In the genomic region with DNA sequence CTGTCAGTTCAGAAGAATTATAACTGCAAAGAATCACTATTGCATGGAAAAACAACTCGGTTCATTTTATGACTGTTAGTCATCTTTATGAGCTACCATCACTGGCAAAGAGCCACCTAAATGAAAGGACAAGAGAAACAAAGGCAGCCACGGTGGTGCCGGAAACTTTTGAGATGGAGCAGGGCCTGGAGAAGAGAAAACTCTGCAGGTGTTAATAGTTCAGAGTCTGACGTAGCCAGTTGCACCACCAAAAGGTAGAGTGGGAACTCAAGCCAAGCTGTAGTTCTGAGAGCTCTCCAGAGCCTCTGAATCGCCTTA, we compare ENCODE assay signal across 12 cellular contexts.
DNase-seq lines count a peak whose midpoint lies in the region; ATAC-seq and TF ChIP-seq lines count a peak whose summit lies in the region.
"Had no signal": no experiment of that assay in that cellular context is flagged by ENCODE, and none has a peak within 500 bp of the region (broad histone marks: within the 10 kb centered on the region; RNA-seq: fewer than 3 reads in every experiment).

No MANE protein-coding gene starts in this region.

- H3K9me3 ChIP-seq in CD4-positive, alpha-beta T cell (ENCODE audit: control insufficient read depth, low read length) = no peaks in the 10 kb centered on the region
- H3K9me3 ChIP-seq in osteoblast (ENCODE audit: low read depth, low read length) = no peaks in the 10 kb centered on the region
- H3K9me3 ChIP-seq: gastroesophageal sphincter, Peyer's patch had no signal

- H3K36me3 ChIP-seq in GM23338 (ENCODE audit: insufficient read depth) (no peaks in the 10 kb centered on the region), osteoblast (ENCODE audit: insufficient read depth, low read length) (no peaks in the 10 kb centered on the region)
- H3K36me3 ChIP-seq: gastroesophageal sphincter, Peyer's patch had no signal

- intact Hi-C loops in CD4-positive, alpha-beta T cell (cut with DNase I, micrococcal nuclease) = loop anchor here in 1 of 2 experiments (2.0 kb wide), 1 partner anchor 1429 kb away; no protein-coding TSS in a partner anchor
- intact Hi-C loops in activated B cell treated with CpG ODN at 0.5 μM for 24 hours (cut with micrococcal nuclease) = loop anchor here (1.0 kb wide), 1 partner anchor 1426 kb away; no protein-coding TSS in a partner anchor

- H3K9me3 Mint-ChIP-seq in CD4-positive, alpha-beta T cell = no peaks in the 10 kb centered on the region
- H3K9me3 Mint-ChIP-seq in GM23338 (no peaks in the 10 kb centered on the region), activated B cell treated with CpG ODN at 0.5 μM for 24 hours (no peaks in the 10 kb centered on the region)
- H3K9me3 Mint-ChIP-seq: activated naive CD8-positive, alpha-beta T cell treated with anti-CD3 and anti-CD28 coated beads, Interleukin-2, amount 10 ng/mL, durations not matched to agents 7 days and 5 days; T-helper 2 cell treated with Interferon-gamma antibody and Interleukin-4, amounts not matched to agents 5 μg/mL and 100 μg/mL, for 36 hours had no signal

- no peaks in the 10 kb centered on the region for H4K20me1 ChIP-seq in GM23338 (replicated peaks; ENCODE audit: insufficient read depth)
- H4K20me1 ChIP-seq in osteoblast (ENCODE audit: insufficient read depth, low read length) = no peaks in the 10 kb centered on the region

- H3K4me3 ChIP-seq in GM23338 (no peak overlapping the region), osteoblast (ENCODE audit: insufficient read depth, low read length) (peak overlapping the region; percentile 57)
- H3K4me3 ChIP-seq: gastroesophageal sphincter had no signal

- H3K27ac Mint-ChIP-seq in CD4-positive, alpha-beta T cell = no peak overlapping the region
- H3K27ac Mint-ChIP-seq in GM23338 = no peak overlapping the region; the same call in 1 of the 2 replicates
- no peak overlapping the region for H3K27ac Mint-ChIP-seq in activated B cell treated with CpG ODN at 0.5 μM for 24 hours
- H3K27ac Mint-ChIP-seq: activated naive CD8-positive, alpha-beta T cell treated with anti-CD3 and anti-CD28 coated beads, Interleukin-2, amount 10 ng/mL, durations not matched to agents 7 days and 5 days; T-helper 2 cell treated with Interferon-gamma antibody and Interleukin-4, amounts not matched to agents 5 μg/mL and 100 μg/mL, for 36 hours had no signal

- no peaks in the 10 kb centered on the region for H3F3A ChIP-seq in GM23338 (replicated peaks; ENCODE audit: low read depth)

- peak overlapping the region; percentile 89; the same call in 1 of the 2 replicates for H2AFZ ChIP-seq in GM23338
- peak overlapping the region; percentile 93 for H2AFZ ChIP-seq in osteoblast (ENCODE audit: low read length)

- H3K9me2 ChIP-seq in GM23338 (ENCODE audit: insufficient read depth) = no peaks in the 10 kb centered on the region

- H3K79me2 ChIP-seq in GM23338 (replicated peaks; ENCODE audit: insufficient read depth) (no peaks in the 10 kb centered on the region), osteoblast (ENCODE audit: insufficient read depth, low read length) (no peaks in the 10 kb centered on the region)

- CTCF ChIA-PET in CD4-positive, alpha-beta T cell (lab: Charles Lee) = interaction anchor here (0.8 to 4.4 kb wide), 3 partner anchors 10 to 1425 kb away, joined by 3 to 20 read pairs (median 4); no protein-coding TSS in a partner anchor
- CTCF ChIA-PET in activated B cell treated with CpG ODN at 0.5 μM for 24 hours (lab: Charles Lee) = interaction anchor here (0.9 to 4.8 kb wide), 7 partner anchors 11 to 1427 kb away, joined by 3 to 36 read pairs (median 4); no protein-coding TSS in a partner anchor

- ATAC-seq in CD4-positive, alpha-beta T cell (ENCODE audit: poor library complexity) = no peak
- ATAC-seq in GM23338 (no peak), activated B cell treated with CpG ODN at 0.5 μM for 24 hours (ENCODE audit: low read depth) (no peak), HG03097 (IDR thresholded peaks at IDR 0.05; ENCODE audit: low FRiP score, unreplicated experiment) (no peak)
- ATAC-seq: gastroesophageal sphincter had no signal

- no peaks in the 10 kb centered on the region for H3K27me3 ChIP-seq in CD4-positive, alpha-beta T cell (ENCODE audit: control insufficient read depth, insufficient read depth, low read length)
- H3K27me3 ChIP-seq in GM23338 (ENCODE audit: insufficient read depth) (no peaks in the 10 kb centered on the region), osteoblast (ENCODE audit: insufficient read depth, low read length) (no peaks in the 10 kb centered on the region)
- H3K27me3 ChIP-seq: Peyer's patch had no signal

- in situ Hi-C loops in GM13976 (cut with MboI; ENCODE audit: low sequenced_read_pairs, unreplicated experiment) = loop anchor here (25.0 kb wide), 2 partner anchors 253 to 1428 kb away; no protein-coding TSS in a partner anchor

- H3K4me2 ChIP-seq in GM23338 (no peak overlapping the region; the same call in 1 of the 2 replicates), osteoblast (ENCODE audit: insufficient read depth, low read length) (peak overlapping the region; percentile 90)

- no peak overlapping the region for H3K27ac ChIP-seq in CD4-positive, alpha-beta T cell (ENCODE audit: low read depth, low read length)
- H3K27ac ChIP-seq in GM23338 (ENCODE audit: low read depth) (no peak overlapping the region), osteoblast (ENCODE audit: low read depth, low read length) (peak overlapping the region; percentile 74)
- H3K27ac ChIP-seq: gastroesophageal sphincter, Peyer's patch had no signal

- H3K4me1 Mint-ChIP-seq in CD4-positive, alpha-beta T cell (ENCODE audit: low read depth) = peaks cover 6% of the 10 kb centered on the region
- H3K4me1 Mint-ChIP-seq in GM23338 = peaks cover 47% of the 10 kb centered on the region
- peaks cover 4% of the 10 kb centered on the region for H3K4me1 Mint-ChIP-seq in activated B cell treated with CpG ODN at 0.5 μM for 24 hours

- H3K27me3 Mint-ChIP-seq in CD4-positive, alpha-beta T cell = peaks cover 39% of the 10 kb centered on the region
- H3K27me3 Mint-ChIP-seq in GM23338 (ENCODE audit: insufficient read depth, low read depth, poor library complexity) (peaks cover 11% of the 10 kb centered on the region), activated B cell treated with CpG ODN at 0.5 μM for 24 hours (peaks cover 19% of the 10 kb centered on the region)

- H3K4me1 ChIP-seq in GM23338 (ENCODE audit: insufficient read depth) = peaks cover 56% of the 10 kb centered on the region
- peaks cover 21% of the 10 kb centered on the region for H3K4me1 ChIP-seq in osteoblast (ENCODE audit: insufficient read depth, low read length)

- no peak for DNase-seq in CD4-positive, alpha-beta T cell
- DNase-seq in GM23338 (ENCODE audit: low spot score) = peak; percentile 28
- DNase-seq in activated B cell treated with CpG ODN at 0.5 μM for 24 hours = no peak
- no peak for DNase-seq in osteoblast (ENCODE audit: insufficient read length, low spot score, missing footprints)
- no peak for DNase-seq in OCI-M1 (lab: John Stamatoyannopoulos, UW)
- no peak for DNase-seq in GM13976 (ENCODE audit: low spot score)
- DNase-seq in 8988T = no peak

- TF ChIP-seq CTCF in CD4-positive, alpha-beta T cell (IDR thresholded peaks at IDR 0.05) = peak; percentile 50
- TF ChIP-seq CTCF in GM23338 (conservative IDR thresholded peaks at IDR 0.05; ENCODE audit: low read depth in 2 of 2) = no peak
- TF ChIP-seq CTCF in activated B cell treated with CpG ODN at 0.5 μM for 24 hours (IDR thresholded peaks at IDR 0.05) = peak; percentile 2
- no peak for TF ChIP-seq CTCF in osteoblast (IDR thresholded peaks at IDR 0.05; ENCODE audit: extremely low read depth, low read depth, low read length)
- no peak for TF ChIP-seq CTCF in GM13976 (IDR thresholded peaks at IDR 0.05; ENCODE audit: borderline replicate concordance, control extremely low read depth, extremely low read depth, insufficient read depth, missing control alignments)

- H3K4me3 Mint-ChIP-seq in CD4-positive, alpha-beta T cell = no peak overlapping the region
- H3K4me3 Mint-ChIP-seq in GM23338 (no peak overlapping the region), activated B cell treated with CpG ODN at 0.5 μM for 24 hours (no peak overlapping the region)
- H3K4me3 Mint-ChIP-seq: activated naive CD8-positive, alpha-beta T cell treated with anti-CD3 and anti-CD28 coated beads, Interleukin-2, amount 10 ng/mL, durations not matched to agents 7 days and 5 days; T-helper 2 cell treated with Interferon-gamma antibody and Interleukin-4, amounts not matched to agents 5 μg/mL and 100 μg/mL, for 36 hours had no signal

- H3K36me3 Mint-ChIP-seq in CD4-positive, alpha-beta T cell (ENCODE audit: low read depth) = no peaks in the 10 kb centered on the region
- H3K36me3 Mint-ChIP-seq in GM23338 (ENCODE audit: low read depth) (no peaks in the 10 kb centered on the region), activated B cell treated with CpG ODN at 0.5 μM for 24 hours (ENCODE audit: low read depth) (no peaks in the 10 kb centered on the region)
- H3K36me3 Mint-ChIP-seq: activated naive CD8-positive, alpha-beta T cell treated with anti-CD3 and anti-CD28 coated beads, Interleukin-2, amount 10 ng/mL, durations not matched to agents 7 days and 5 days had no signal

- POLR2A ChIA-PET in CD4-positive, alpha-beta T cell (lab: Charles Lee) = no interaction called here
- POLR2A ChIA-PET in activated B cell treated with CpG ODN at 0.5 μM for 24 hours (lab: Charles Lee) = no interaction called here

TF ChIP-seq in GM23338, 12 proteins besides CTCF, POLR2A, EP300 and RAD21:
- no peak for TF ChIP-seq CREB1 (CRISPR knock-in tag; IDR thresholded peaks at IDR 0.05; ENCODE audit: low read depth)
- TF ChIP-seq, protein P1, sequence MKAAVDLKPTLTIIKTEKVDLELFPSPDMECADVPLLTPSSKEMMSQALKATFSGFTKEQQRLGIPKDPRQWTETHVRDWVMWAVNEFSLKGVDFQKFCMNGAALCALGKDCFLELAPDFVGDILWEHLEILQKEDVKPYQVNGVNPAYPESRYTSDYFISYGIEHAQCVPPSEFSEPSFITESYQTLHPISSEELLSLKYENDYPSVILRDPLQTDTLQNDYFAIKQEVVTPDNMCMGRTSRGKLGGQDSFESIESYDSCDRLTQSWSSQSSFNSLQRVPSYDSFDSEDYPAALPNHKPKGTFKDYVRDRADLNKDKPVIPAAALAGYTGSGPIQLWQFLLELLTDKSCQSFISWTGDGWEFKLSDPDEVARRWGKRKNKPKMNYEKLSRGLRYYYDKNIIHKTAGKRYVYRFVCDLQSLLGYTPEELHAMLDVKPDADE (IDR thresholded peaks at IDR 0.05) = no peak

Comparison
In these comparisons a context has a peak if more than half of its experiments do, and no peak if none do; other contexts are left out.
1. CTCF ChIP-seq: peak in CD4-positive, alpha-beta T cell (single experiment) and activated B cell treated with CpG ODN at 0.5 μM for 24 hours (single experiment); none in GM23338 (0 of 2), osteoblast (single experiment) and GM13976 (single experiment).